Comparison of ENCODE assay signal across 8 cellular contexts in genomic region chr12:6554168-6554989, GRCh38. TPM values are rescaled to one million over a fixed set of nuclear protein-coding genes. Genes with fewer than 3 reads are reported as not detected.
DNase-seq lines count a peak whose midpoint lies in the region; ATAC-seq and TF ChIP-seq lines count a peak whose summit lies in the region.

No MANE protein-coding gene starts in this region.

- TF ChIP-seq CTCF in chondrocyte (IDR thresholded peaks at IDR 0.05): peak; percentile 80

- no peak for ATAC-seq in GM18861 (IDR thresholded peaks at IDR 0.05; ENCODE audit: unreplicated experiment)

- DNase-seq in H4 (ENCODE audit: low spot score) (peak; percentile 86), NAMALWA (ENCODE audit: low spot score) (peak; percentile 95), chondrocyte (ENCODE audit: low spot score) (no peak), kidney tubule cell (ENCODE audit: low spot score) (peak; percentile 80)
- DNase-seq in activated CD4-positive, CD25-positive, alpha-beta regulatory T cell (lab: John Stamatoyannopoulos, UW): peak; percentile 56 to 65 (median 60)
- peak; percentile 80 to 81 for DNase-seq in stimulated activated CD4-positive, alpha-beta T cell treated with anti-CD3 and anti-CD28 coated beads, Interleukin-2, amount 100 ng/mL, for 24 hours

- peaks cover 2% of the 10 kb centered on the region for H3K36me3 Mint-ChIP-seq in chondrocyte (ENCODE audit: low read depth)

- no peaks in the 10 kb centered on the region for H3K27me3 Mint-ChIP-seq in chondrocyte (ENCODE audit: low read depth)

- H3K4me1 Mint-ChIP-seq in chondrocyte (ENCODE audit: low read depth): peaks cover 56% of the 10 kb centered on the region

- H3K27ac Mint-ChIP-seq in chondrocyte (ENCODE audit: unreplicated experiment): peak overlapping the region; percentile 98

- H3K36me3 ChIP-seq in ES-I3 (ENCODE audit: insufficient read depth, low read length): peaks cover 1% of the 10 kb centered on the region; the same call in 1 of the 2 replicates

- no peaks in the 10 kb centered on the region for H3K9me3 Mint-ChIP-seq in chondrocyte (ENCODE audit: low read depth)

- no peaks in the 10 kb centered on the region for H3K9me3 ChIP-seq in ES-I3 (ENCODE audit: control insufficient read depth, insufficient read depth, low read length)

- peak overlapping the region; percentile 84 for H3K4me3 Mint-ChIP-seq in chondrocyte (ENCODE audit: unreplicated experiment)

- H3K4me1 ChIP-seq in ES-I3 (ENCODE audit: insufficient read depth, low read length): peaks cover 6% of the 10 kb centered on the region; the same call in 1 of the 2 replicates

- peak overlapping the region; percentile 75; the same call in 1 of the 2 replicates for H3K9ac ChIP-seq in ES-I3 (ENCODE audit: low read depth, low read length)

RNA-seq across cellular contexts. Expression of gene IFFO1, which starts 1.5 kb away (rescaled TPM):
- total RNA-seq in H4 (2014; rRNA removed; shearing (Covaris generic)): 2.1 and 5.4 TPM in 2 replicates
- 29.0 to 29.5 TPM (median 29.2 TPM) in 3 replicates for total RNA-seq in chondrocyte

RNA-seq across cellular contexts. Expression of gene NOP2, which starts 13.7 kb away (rescaled TPM):
- 64.3 and 90.3 TPM in 2 replicates for total RNA-seq in H4 (2014; rRNA removed; shearing (Covaris generic))
- 27.1 to 39.3 TPM (median 32.5 TPM) in 3 replicates for total RNA-seq in chondrocyte

RNA-seq across cellular contexts. Expression of gene GAPDH, which starts 20.1 kb away (rescaled TPM):
- total RNA-seq in H4 (2014; rRNA removed; shearing (Covaris generic)): 9,561 and 11,555 TPM in 2 replicates
- total RNA-seq in chondrocyte: 2,133 to 3,148 TPM (median 3,067 TPM) in 3 replicates

RNA-seq across cellular contexts. Expression of gene CHD4, which starts 52.8 kb away (rescaled TPM):
- total RNA-seq in H4 (2014; rRNA removed; shearing (Covaris generic)): 242 and 246 TPM in 2 replicates
- 227 to 242 TPM (median 231 TPM) in 3 replicates for total RNA-seq in chondrocyte
